1 cellular context compared by ENCODE assay signal in genomic region chr9:38123359-38123758, GRCh38. TPM values are rescaled to one million over a fixed set of nuclear protein-coding genes. Genes with fewer than 3 reads are reported as not detected.
"Had no signal": no experiment of that assay in that cellular context is flagged by ENCODE, and none has a peak within 500 bp of the region (broad histone marks: within the 10 kb centered on the region; RNA-seq: fewer than 3 reads in every experiment).

No MANE protein-coding gene starts in this region.

RNA-seq across cellular contexts. Expression of gene SHB, which starts 54.3 kb away (rescaled TPM):
- total RNA-seq: activated CD4-positive, alpha-beta T cell treated with anti-CD3 and anti-CD28 coated beads, Interleukin-2, amount 10 ng/mL, durations not matched to agents 7 days and 5 days had no signal
